ENCODE assay signal across 23 cellular contexts in the genomic region with DNA sequence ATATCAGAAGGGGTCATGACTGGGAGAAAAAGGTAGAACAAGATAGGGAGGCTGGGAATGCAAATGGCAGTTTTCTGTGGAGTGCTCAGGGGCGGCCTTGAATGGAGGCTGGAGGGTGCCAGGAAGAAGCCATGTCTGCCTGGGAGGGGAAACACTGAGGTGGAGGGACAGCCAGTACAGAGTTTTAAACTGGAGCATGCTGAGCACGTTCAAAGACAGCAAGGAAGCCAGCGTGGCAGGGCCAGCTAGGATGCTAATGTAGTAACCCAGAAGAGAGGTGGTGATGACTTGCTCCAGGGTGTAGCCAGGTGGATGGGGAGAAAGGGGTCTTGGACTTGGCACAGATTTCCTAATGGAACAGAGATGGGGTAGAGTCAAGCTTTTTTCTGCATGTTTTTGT.
A peak's percentile ranks its signal among the peaks of the same experiment; 100 is the strongest.
DNase-seq lines count a peak whose midpoint lies in the region; ATAC-seq, FAIRE-seq and TF ChIP-seq lines count a peak whose summit lies in the region.
"Had no signal": no experiment of that assay in that cellular context is flagged by ENCODE, and none has a peak within 500 bp of the region (broad histone marks: within the 10 kb centered on the region; RNA-seq: fewer than 3 reads in every experiment).

No MANE protein-coding gene starts in this region.

- H4K8ac ChIP-seq in H9 (replicated peaks; ENCODE audit: insufficient read length, low read depth, low read length): no peak overlapping the region
- H4K8ac ChIP-seq in H1 (ENCODE audit: extremely low read depth, insufficient read depth, low read length): no peak overlapping the region

- TF ChIP-seq CTCF in H9 (conservative IDR thresholded peaks at IDR 0.05): no peak
- TF ChIP-seq CTCF in astrocyte (IDR thresholded peaks at IDR 0.05; ENCODE audit: insufficient read depth, low read depth, low read length): no peak
- TF ChIP-seq CTCF in H1 (IDR thresholded peaks at IDR 0.05; ENCODE audit: control extremely low read depth in 1 of 3, insufficient read depth in 1 of 3, low read depth in 1 of 3, low read length in 3 of 3): no peak
- no peak for TF ChIP-seq CTCF in lung (IDR thresholded peaks at IDR 0.05; ENCODE audit: control extremely low read depth, extremely low read depth)
- no peak for TF ChIP-seq CTCF in SK-N-SH (IDR thresholded peaks at IDR 0.05)

- H3K36me3 Mint-ChIP-seq in H9 (ENCODE audit: insufficient read depth in 1 of 3, low read depth in 3 of 3) (peaks cover 7 to 21% (median 9%) of the 10 kb centered on the region in 3 experiments; a peak in 6 of 7 replicates), astrocyte (ENCODE audit: low read depth, unreplicated experiment) (peaks cover 3% of the 10 kb centered on the region)
- H3K36me3 Mint-ChIP-seq: CD4-positive, CD25-positive, alpha-beta regulatory T cell had no signal

- no peak for FAIRE-seq in astrocyte (lab: Jason Lieb, UNC)
- no peak for FAIRE-seq in H1 (lab: Jason Lieb, UNC)
- FAIRE-seq: A204.1, GM12878, HepG2 had no signal

- H3K23ac ChIP-seq in H9 (ENCODE audit: insufficient read length, low read depth, low read length): no peak overlapping the region
- no peak overlapping the region for H3K23ac ChIP-seq in H1 (ENCODE audit: insufficient read length)

- peaks cover 3% of the 10 kb centered on the region; the same call in 1 of the 2 replicates for H3K27me3 Mint-ChIP-seq in H9 (ENCODE audit: low read depth)
- peaks cover 4% of the 10 kb centered on the region for H3K27me3 Mint-ChIP-seq in astrocyte (ENCODE audit: low read depth, unreplicated experiment)

- H3K27ac Mint-ChIP-seq in H9 (peak overlapping the region in 1 of 3 experiments; percentile 68; a peak in 2 of 7 replicates), astrocyte (ENCODE audit: unreplicated experiment) (no peak overlapping the region)
- H3K27ac Mint-ChIP-seq: CD4-positive, CD25-positive, alpha-beta regulatory T cell; HFFc6 had no signal

- H2BK120ac ChIP-seq in H9 (ENCODE audit: low read depth, low read length, poor library complexity, severe bottlenecking): no peak overlapping the region
- no peak overlapping the region for H2BK120ac ChIP-seq in H1 (replicated peaks; ENCODE audit: low read depth, low read length)

- TF ChIP-seq POLR2A in H1 (IDR thresholded peaks at IDR 0.05; ENCODE audit: control extremely low read depth in 1 of 2, low read depth in 2 of 2, low read length in 2 of 2): no peak

- H3K4ac ChIP-seq in H9 (ENCODE audit: low read depth, low read length) (no peak overlapping the region), H1 (replicated peaks; ENCODE audit: insufficient read length, low read depth, low read length) (peak overlapping the region; percentile 44)

- no peak overlapping the region for H3K9ac ChIP-seq in H9 (ENCODE audit: extremely low read depth, insufficient read length, low read length)
- no peak overlapping the region for H3K9ac ChIP-seq in astrocyte (ENCODE audit: low read length)
- no peak overlapping the region for H3K9ac ChIP-seq in H1 (replicated peaks in 1 of 4; ENCODE audit: extremely low read depth in 1 of 4, low read depth in 3 of 4, low read length in 3 of 4)
- H3K9ac ChIP-seq in SK-N-SH: no peak overlapping the region

- TF ChIP-seq EP300 in H1 (IDR thresholded peaks at IDR 0.05; ENCODE audit: borderline replicate concordance in 1 of 2, low read depth in 2 of 2, low read length in 2 of 2) (no peak), SK-N-SH (IDR thresholded peaks at IDR 0.05; ENCODE audit: borderline replicate concordance in 1 of 2, low read depth in 1 of 2, low read length in 1 of 2) (no peak)

- no peaks in the 10 kb centered on the region for H3K23me2 ChIP-seq in H9 (ENCODE audit: insufficient read length, low read depth, low read length, poor library complexity, severe bottlenecking)
- no peaks in the 10 kb centered on the region for H3K23me2 ChIP-seq in H1 (ENCODE audit: low read depth, low read length)

- H4K20me1 ChIP-seq in H9 (ENCODE audit: control insufficient read depth, insufficient read depth, insufficient read length) (no peaks in the 10 kb centered on the region), astrocyte (ENCODE audit: insufficient read depth, low read length) (no peaks in the 10 kb centered on the region), H1 (replicated peaks in 1 of 2; ENCODE audit: control insufficient read depth in 1 of 2, insufficient read depth in 2 of 2, low read length in 2 of 2) (no peaks in the 10 kb centered on the region), SK-N-SH (ENCODE audit: insufficient read depth) (no peaks in the 10 kb centered on the region)

- H3K79me2 ChIP-seq in H9 (ENCODE audit: insufficient read depth, low read length) (no peaks in the 10 kb centered on the region), astrocyte (ENCODE audit: insufficient read depth, low read length) (no peaks in the 10 kb centered on the region), H1 (ENCODE audit: control insufficient read depth in 1 of 2, insufficient read depth in 2 of 2, low read length in 2 of 2) (no peaks in the 10 kb centered on the region), SK-N-SH (ENCODE audit: insufficient read depth) (no peaks in the 10 kb centered on the region)

- H3K27ac ChIP-seq in H9 (ENCODE audit: insufficient read length, low read depth, low read length): no peak overlapping the region
- no peak overlapping the region for H3K27ac ChIP-seq in astrocyte (ENCODE audit: low read depth, low read length)
- H3K27ac ChIP-seq in H1 (ENCODE audit: low read depth, low read length): no peak overlapping the region
- no peak overlapping the region for H3K27ac ChIP-seq in lung (ENCODE audit: low read depth in 1 of 2, low read length in 1 of 2)
- no peak overlapping the region for H3K27ac ChIP-seq in SK-N-SH (ENCODE audit: low read depth in 2 of 2, low read length in 1 of 2)

- H2AFZ ChIP-seq in H9 (ENCODE audit: low read length): no peak overlapping the region
- no peak overlapping the region for H2AFZ ChIP-seq in astrocyte (ENCODE audit: low read depth, low read length)
- no peak overlapping the region for H2AFZ ChIP-seq in H1 (ENCODE audit: low read length)
- no peak overlapping the region for H2AFZ ChIP-seq in SK-N-SH (ENCODE audit: low read depth)

- H4K5ac ChIP-seq in H9 (ENCODE audit: insufficient read length, low read depth, low read length) (no peak overlapping the region), H1 (ENCODE audit: insufficient read length, low read depth, low read length) (no peak overlapping the region)

- no peaks in the 10 kb centered on the region for H3K4me1 Mint-ChIP-seq in H9
- H3K4me1 Mint-ChIP-seq in astrocyte (ENCODE audit: low read depth, unreplicated experiment): no peaks in the 10 kb centered on the region
- H3K4me1 Mint-ChIP-seq: CD4-positive, CD25-positive, alpha-beta regulatory T cell; CD8-positive, alpha-beta memory T cell had no signal

- DNase-seq in H9 (peak; percentile 5), astrocyte (ENCODE audit: low read depth) (no peak), H1 (ENCODE audit: low read depth in 1 of 2, low spot score in 2 of 2) (peak in 1 of 2 experiments; percentile 27), lung (ENCODE audit: low spot score) (peak; percentile 26), SK-N-SH (no peak), activated gamma-delta T cell (lab: John Stamatoyannopoulos, UW) (no peak)
- DNase-seq: ACHN; BE2C; C1 segment of cervical spinal cord; CD4-positive, CD25-positive, alpha-beta regulatory T cell; CD8-positive, alpha-beta memory T cell; COR-L47; DMS 273 treated with DMSO at 0.1 percent for 48 hours; DMS53; DND-41; EL; HCEC 1CT; HFFc6 had no signal

- no peak overlapping the region for H3K4me3 Mint-ChIP-seq in H9
- H3K4me3 Mint-ChIP-seq in astrocyte (ENCODE audit: unreplicated experiment): peak overlapping the region; percentile 15
- H3K4me3 Mint-ChIP-seq: CD4-positive, CD25-positive, alpha-beta regulatory T cell; CD8-positive, alpha-beta memory T cell; HFFc6; IgD-negative memory B cell had no signal

- H2BK12ac ChIP-seq in H9 (ENCODE audit: insufficient read length, low read depth, low read length) (no peak overlapping the region), H1 (ENCODE audit: low read depth, low read length) (no peak overlapping the region)

- H2AK5ac ChIP-seq in H9 (ENCODE audit: insufficient read length, low read length) (no peak overlapping the region), H1 (ENCODE audit: low read depth, low read length) (no peak overlapping the region)

- H3K36me3 ChIP-seq in astrocyte (ENCODE audit: insufficient read depth, low read length): no peaks in the 10 kb centered on the region
- H3K36me3 ChIP-seq in H1 (ENCODE audit: control insufficient read depth in 2 of 4, insufficient read depth in 4 of 4, low read length in 3 of 4): no peaks in the 10 kb centered on the region
- H3K36me3 ChIP-seq in lung (ENCODE audit: control insufficient read depth in 2 of 2, insufficient read depth in 2 of 2, low read length in 2 of 2): no peaks in the 10 kb centered on the region
- no peaks in the 10 kb centered on the region for H3K36me3 ChIP-seq in SK-N-SH (replicated peaks in 1 of 2; ENCODE audit: control insufficient read depth in 1 of 2, insufficient read depth in 2 of 2, low read length in 1 of 2)
- H3K36me3 ChIP-seq: BE2C had no signal

- H2BK5ac ChIP-seq in H9 (ENCODE audit: insufficient read length, low read length): no peak overlapping the region
- H2BK5ac ChIP-seq in H1 (ENCODE audit: low read depth, low read length): no peak overlapping the region

- ATAC-seq in lung (ENCODE audit: insufficient read depth, low FRiP score) (no peak), HG03159 (IDR thresholded peaks at IDR 0.05; ENCODE audit: unreplicated experiment) (no peak)
- ATAC-seq: GM12878, HepG2 had no signal

- H2BK15ac ChIP-seq in H9 (ENCODE audit: low read depth, low read length): no peak overlapping the region
- 0 out of 2 replicates have a peak overlapping the region, but pooled peaks have one; percentile 34 for H2BK15ac ChIP-seq in H1 (ENCODE audit: low read length)

- H3K18ac ChIP-seq in H9 (ENCODE audit: insufficient read length, low read depth, low read length): no peak overlapping the region
- no peak overlapping the region for H3K18ac ChIP-seq in H1 (ENCODE audit: extremely low read depth, low read length)

- H4K91ac ChIP-seq in H9 (ENCODE audit: insufficient read length, low read depth, low read length) (no peak overlapping the region), H1 (replicated peaks; ENCODE audit: insufficient read length, low read length) (no peak overlapping the region)

- H3K14ac ChIP-seq in H9 (ENCODE audit: insufficient read depth, low read length) (no peak overlapping the region), H1 (ENCODE audit: insufficient read length) (no peak overlapping the region)

- H3K27me3 ChIP-seq in H9 (ENCODE audit: insufficient read depth, low read length) (no peaks in the 10 kb centered on the region), astrocyte (ENCODE audit: insufficient read depth, low read length) (no peaks in the 10 kb centered on the region), H1 (replicated peaks in 1 of 4; ENCODE audit: control insufficient read depth in 3 of 4, extremely low read depth in 1 of 4, insufficient read depth in 3 of 4, low read length in 3 of 4) (no peaks in the 10 kb centered on the region), lung (ENCODE audit: control insufficient read depth, insufficient read depth) (no peaks in the 10 kb centered on the region), SK-N-SH (ENCODE audit: insufficient read depth) (no peaks in the 10 kb centered on the region)
- H3K27me3 ChIP-seq: BE2C had no signal

- CTCF ChIA-PET in H1 (lab: Charles Lee; ENCODE audit: partially characterized antibody) (no interaction called here), SK-N-SH (lab: Yijun Ruan, JAX) (interaction anchor here (1.1 kb wide), 1 partner anchor 322 kb away, joined by 3 read pairs; no protein-coding TSS in a partner anchor)

- H3K9me2 ChIP-seq in SK-N-SH: no peaks in the 10 kb centered on the region

- WGBS in H9 (ENCODE audit: extremely low coverage, insufficient read length, low lambda C conversion rate): no CpG with 5 or more reads among the region's 3 CpGs
- WGBS in H1 (ENCODE audit: extremely low coverage in 1 of 2, insufficient coverage in 1 of 2, insufficient read length in 1 of 2, insufficient replicate concordance in 2 of 2, low coverage in 1 of 2, low lambda C conversion rate in 2 of 2, missing lambda C conversion rate in 1 of 2), 2 experiments: 83% methylated on average over 3 of the region's 3 CpGs; no CpG with 5 or more reads in 1 of the 2 experiments
- WGBS in lung, 2 donors: 87 to 89% methylated on average over 3 of the region's 3 CpGs
- 60% methylated on average over 3 of the region's 3 CpGs for WGBS in SK-N-SH (ENCODE audit: low lambda C conversion rate)

- H3K56ac ChIP-seq in H9 (ENCODE audit: insufficient read length, low read depth, low read length) (no peak overlapping the region), H1 (replicated peaks; ENCODE audit: insufficient read length, low read depth, low read length) (no peak overlapping the region)

- POLR2A ChIA-PET in H1 (lab: Charles Lee; ENCODE audit: partially characterized antibody) (interaction anchor here (1.2 kb wide), 1 partner anchor 8 kb away, joined by 3 read pairs; no protein-coding TSS in a partner anchor), SK-N-SH (lab: Yijun Ruan, JAX) (no interaction called here)

- H3F3A ChIP-seq in SK-N-SH (replicated peaks; ENCODE audit: insufficient read depth): no peaks in the 10 kb centered on the region

- H2BK20ac ChIP-seq in H9 (ENCODE audit: low read depth, low read length, poor library complexity, severe bottlenecking) (no peak overlapping the region), H1 (ENCODE audit: low read length) (no peak overlapping the region)

- H3T11ph ChIP-seq in H9 (ENCODE audit: low read length): no peak overlapping the region

- H3K9me3 ChIP-seq in H9 (ENCODE audit: control insufficient read depth, low read depth, low read length): no peaks in the 10 kb centered on the region
- H3K9me3 ChIP-seq in astrocyte (ENCODE audit: insufficient read depth, low read depth, low read length): no peaks in the 10 kb centered on the region
- no peaks in the 10 kb centered on the region; a peak in 1 of 4 replicates for H3K9me3 ChIP-seq in H1 (ENCODE audit: insufficient read depth in 2 of 2, low read depth in 1 of 2, low read length in 1 of 2)
- H3K9me3 ChIP-seq in lung (ENCODE audit: control insufficient read depth in 2 of 2, insufficient read depth in 1 of 2, low read length in 1 of 2): peaks cover 1 to 2% of the 10 kb centered on the region in 2 donors
- H3K9me3 ChIP-seq in SK-N-SH: no peaks in the 10 kb centered on the region
- H3K9me3 ChIP-seq: BE2C had no signal

- H3K4me2 ChIP-seq in H9 (ENCODE audit: insufficient read depth, insufficient read length, low read length): no peak overlapping the region
- no peak overlapping the region for H3K4me2 ChIP-seq in astrocyte (ENCODE audit: low read length)
- H3K4me2 ChIP-seq in H1 (ENCODE audit: insufficient read depth in 1 of 2, low read depth in 2 of 2, low read length in 2 of 2): no peak overlapping the region
- no peak overlapping the region for H3K4me2 ChIP-seq in SK-N-SH

- TF ChIP-seq RAD21 in H1 (IDR thresholded peaks at IDR 0.05 in 1 of 2, conservative IDR thresholded peaks at IDR 0.05 in 1 of 2; ENCODE audit: low read depth in 2 of 2, low read length in 2 of 2) (no peak), SK-N-SH (IDR thresholded peaks at IDR 0.05; ENCODE audit: low read length) (no peak)

- H3K79me1 ChIP-seq in H9 (ENCODE audit: insufficient read depth, low read depth, low read length, poor library complexity, severe bottlenecking): no peaks in the 10 kb centered on the region
- H3K79me1 ChIP-seq in H1 (ENCODE audit: low read depth, low read length): no peaks in the 10 kb centered on the region

- peaks cover 17 to 24% of the 10 kb centered on the region in 2 experiments for H3K9me3 Mint-ChIP-seq in H9
- peaks cover 14% of the 10 kb centered on the region for H3K9me3 Mint-ChIP-seq in astrocyte (ENCODE audit: unreplicated experiment)

- H3K4me3 ChIP-seq in astrocyte (ENCODE audit: insufficient read depth, low read depth, low read length) (no peak overlapping the region), H1 (ENCODE audit: extremely low read depth in 1 of 4, insufficient read depth in 2 of 4, low read depth in 3 of 4, low read length in 4 of 4) (no peak overlapping the region), lung (no peak overlapping the region), SK-N-SH (ENCODE audit: low read depth in 2 of 2, low read length in 1 of 2) (no peak overlapping the region)
- H3K4me3 ChIP-seq: GM12878 had no signal

- H3K4me1 ChIP-seq in H9 (ENCODE audit: insufficient read depth, low read length) (no peaks in the 10 kb centered on the region), astrocyte (ENCODE audit: insufficient read depth, low read length) (no peaks in the 10 kb centered on the region), H1 (replicated peaks in 1 of 4; ENCODE audit: control insufficient read depth in 3 of 4, insufficient read depth in 4 of 4, low read length in 3 of 4) (no peaks in the 10 kb centered on the region), lung (ENCODE audit: control insufficient read depth in 2 of 2, insufficient read depth in 2 of 2, low read length in 2 of 2) (no peaks in the 10 kb centered on the region), SK-N-SH (ENCODE audit: control insufficient read depth in 1 of 2, insufficient read depth in 2 of 2, low read depth in 1 of 2, low read length in 1 of 2) (no peaks in the 10 kb centered on the region)
- H3K4me1 ChIP-seq: BE2C had no signal

Comparison
In these comparisons a context has a peak if more than half of its experiments do, and no peak if none do; other contexts are left out.
1. DNase-seq: peak in H9 (single experiment) and lung (single experiment); none in astrocyte (single experiment), SK-N-SH (single experiment) and activated gamma-delta T cell (single experiment).